7 cellular contexts compared by ENCODE assay signal in the genomic region with DNA sequence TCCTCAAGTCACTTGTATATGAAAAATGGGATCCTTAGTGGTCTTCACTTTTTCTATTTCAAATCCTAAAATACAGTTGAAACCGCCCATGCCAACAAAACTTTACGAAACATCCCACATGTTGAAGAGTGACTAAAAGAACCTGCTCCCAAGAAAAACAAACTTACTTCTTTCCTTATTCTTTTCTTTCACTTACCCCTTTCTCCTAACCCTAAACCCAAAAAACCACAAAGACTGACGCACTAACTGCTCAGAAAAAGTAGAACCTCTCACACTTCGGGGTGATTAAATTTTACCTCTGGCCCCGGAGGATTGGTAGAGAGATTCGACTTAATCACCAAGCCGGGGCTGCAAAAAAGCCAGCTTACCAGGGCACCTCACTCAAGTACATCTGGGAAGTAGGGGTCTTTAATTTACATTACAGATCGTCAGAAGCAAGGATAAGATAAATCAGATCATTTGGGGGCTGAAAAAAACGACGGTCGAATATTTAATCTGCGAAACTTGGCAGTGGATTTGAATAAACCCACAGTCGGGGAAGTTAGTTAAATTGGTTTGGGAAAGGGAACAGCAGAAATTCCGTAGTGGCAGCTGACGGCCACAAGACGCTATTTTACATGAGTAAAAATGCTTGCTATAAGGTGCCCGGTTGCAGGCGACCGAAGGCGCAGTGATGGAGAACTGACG. TPM values are rescaled to one million over a fixed set of nuclear protein-coding genes. Genes with fewer than 3 reads are reported as not detected.
DNase-seq lines count a peak whose midpoint lies in the region; ATAC-seq and TF ChIP-seq lines count a peak whose summit lies in the region.

No MANE protein-coding gene starts in this region.

- no peak overlapping the region for H3K4ac ChIP-seq in H9 (ENCODE audit: low read depth, low read length)

- H2BK20ac ChIP-seq in H9 (ENCODE audit: low read depth, low read length, poor library complexity, severe bottlenecking): no peak overlapping the region

- H3K36me3 ChIP-seq in iPS DF 6.9 (ENCODE audit: control insufficient read depth, insufficient read depth, low read length) (peaks cover 2% of the 10 kb centered on the region; the same call in 1 of the 2 replicates), skeletal muscle satellite cell (ENCODE audit: insufficient read depth, low read length) (no peaks in the 10 kb centered on the region)

- WGBS in H9 (ENCODE audit: extremely low coverage, insufficient read length, low lambda C conversion rate): no CpG with 5 or more reads among the region's 21 CpGs
- WGBS in iPS DF 6.9 (ENCODE audit: insufficient coverage, insufficient read length): 100% methylated on average over 1 of the region's 21 CpGs

- H3T11ph ChIP-seq in H9 (ENCODE audit: low read length): no peak overlapping the region

- H3K27ac ChIP-seq in H9 (ENCODE audit: insufficient read length, low read depth, low read length) (no peak overlapping the region), iPS DF 6.9 (ENCODE audit: low read length) (no peak overlapping the region)

- no peaks in the 10 kb centered on the region for H3K79me2 ChIP-seq in H9 (ENCODE audit: insufficient read depth, low read length)

- no peak overlapping the region for H2BK120ac ChIP-seq in H9 (ENCODE audit: low read depth, low read length, poor library complexity, severe bottlenecking)

- no peak overlapping the region for H4K91ac ChIP-seq in H9 (ENCODE audit: insufficient read length, low read depth, low read length)

- H3K9me3 ChIP-seq in H9 (ENCODE audit: control insufficient read depth, low read depth, low read length) (no peaks in the 10 kb centered on the region), iPS DF 6.9 (ENCODE audit: control insufficient read depth, insufficient read depth, low read length) (no peaks in the 10 kb centered on the region), skeletal muscle satellite cell (replicated peaks; ENCODE audit: low read length) (no peaks in the 10 kb centered on the region)

- in situ Hi-C loops in ACHN (cut with HindIII; ENCODE audit: low pct_ligation_motif_present, low pct_unique_long_range_greater_than_20kb, low sequenced_read_pairs): no loop called here

- H3K4me1 ChIP-seq in H9 (ENCODE audit: insufficient read depth, low read length): no peaks in the 10 kb centered on the region
- peaks cover 1% of the 10 kb centered on the region for H3K4me1 ChIP-seq in iPS DF 6.9 (ENCODE audit: control insufficient read depth, insufficient read depth, low read length)
- H3K4me1 ChIP-seq in skeletal muscle satellite cell (ENCODE audit: control insufficient read depth, insufficient read depth, low read length): peaks cover 30% of the 10 kb centered on the region

- H3K4me1 Mint-ChIP-seq in H9: peaks cover 18 to 22% of the 10 kb centered on the region in 2 experiments
- H3K4me1 Mint-ChIP-seq in activated B cell treated with CpG ODN at 0.5 μM for 24 hours: peaks cover 21% of the 10 kb centered on the region

- no peak overlapping the region for H4K5ac ChIP-seq in H9 (ENCODE audit: insufficient read length, low read depth, low read length)

- no peak overlapping the region for H2AK5ac ChIP-seq in H9 (ENCODE audit: insufficient read length, low read length)

- H3K4me3 Mint-ChIP-seq in H9 (peak overlapping the region; percentile 92 to 96), activated B cell treated with CpG ODN at 0.5 μM for 24 hours (peak overlapping the region; percentile 68)

- no peak overlapping the region for H2AFZ ChIP-seq in H9 (ENCODE audit: low read length)

- H3K79me1 ChIP-seq in H9 (ENCODE audit: insufficient read depth, low read depth, low read length, poor library complexity, severe bottlenecking): no peaks in the 10 kb centered on the region

- POLR2A ChIA-PET in activated B cell treated with CpG ODN at 0.5 μM for 24 hours (lab: Charles Lee): no interaction called here

- peaks cover 9% of the 10 kb centered on the region; the same call in 1 of the 2 replicates for H3K27me3 ChIP-seq in H9 (ENCODE audit: insufficient read depth, low read length)
- peaks cover 10% of the 10 kb centered on the region for H3K27me3 ChIP-seq in iPS DF 6.9 (ENCODE audit: control insufficient read depth, insufficient read depth, low read length)
- peaks cover 36% of the 10 kb centered on the region for H3K27me3 ChIP-seq in skeletal muscle satellite cell (ENCODE audit: control insufficient read depth, insufficient read depth, low read length)

- intact Hi-C loops in activated B cell treated with CpG ODN at 0.5 μM for 24 hours (cut with micrococcal nuclease): no loop called here

- H4K8ac ChIP-seq in H9 (replicated peaks; ENCODE audit: insufficient read length, low read depth, low read length): no peak overlapping the region

- no peak overlapping the region for H2BK12ac ChIP-seq in H9 (ENCODE audit: insufficient read length, low read depth, low read length)

- H3K27ac Mint-ChIP-seq in H9 (no peak overlapping the region; a peak in 1 of 7 replicates), activated B cell treated with CpG ODN at 0.5 μM for 24 hours (no peak overlapping the region)

- peak; percentile 23; the same call in 2 of the 3 replicates for TF ChIP-seq CTCF in H9 (conservative IDR thresholded peaks at IDR 0.05)
- TF ChIP-seq CTCF in activated B cell treated with CpG ODN at 0.5 μM for 24 hours (IDR thresholded peaks at IDR 0.05): no peak

- no peak overlapping the region for H3K9ac ChIP-seq in H9 (ENCODE audit: extremely low read depth, insufficient read length, low read length)
- no peak overlapping the region for H3K9ac ChIP-seq in skeletal muscle satellite cell (ENCODE audit: low read depth, low read length)

- no peak overlapping the region for H3K56ac ChIP-seq in H9 (ENCODE audit: insufficient read length, low read depth, low read length)

- no peak overlapping the region for H2BK5ac ChIP-seq in H9 (ENCODE audit: insufficient read length, low read length)

- no peaks in the 10 kb centered on the region for H4K20me1 ChIP-seq in H9 (ENCODE audit: control insufficient read depth, insufficient read depth, insufficient read length)

- H3K4me3 ChIP-seq in iPS DF 6.9 (ENCODE audit: low read length) (peak overlapping the region; percentile 61), skeletal muscle satellite cell (ENCODE audit: low read length) (peak overlapping the region; percentile 84)

- H3K9me3 Mint-ChIP-seq in H9 (no peaks in the 10 kb centered on the region), activated B cell treated with CpG ODN at 0.5 μM for 24 hours (no peaks in the 10 kb centered on the region)

- H3K27me3 Mint-ChIP-seq in H9 (ENCODE audit: low read depth) (peaks cover 31% of the 10 kb centered on the region), activated B cell treated with CpG ODN at 0.5 μM for 24 hours (peaks cover 49% of the 10 kb centered on the region)

- H3K23me2 ChIP-seq in H9 (ENCODE audit: insufficient read length, low read depth, low read length, poor library complexity, severe bottlenecking): peaks cover 7% of the 10 kb centered on the region

- CTCF ChIA-PET in activated B cell treated with CpG ODN at 0.5 μM for 24 hours (lab: Charles Lee): interaction anchor here (1.2 kb wide), 1 partner anchor 180 kb away, joined by 3 read pairs; no protein-coding TSS in a partner anchor

- no peak for ATAC-seq in activated B cell treated with CpG ODN at 0.5 μM for 24 hours (ENCODE audit: low read depth)
- ATAC-seq in HG03354 (IDR thresholded peaks at IDR 0.05; ENCODE audit: poor library complexity, severe bottlenecking, unreplicated experiment): no peak

- DNase-seq in H9 (no peak), activated B cell treated with CpG ODN at 0.5 μM for 24 hours (no peak), iPS DF 6.9 (ENCODE audit: low read depth, low spot score) (no peak), ACHN (no peak), OCI-M2 (lab: John Stamatoyannopoulos, UW; ENCODE audit: unreplicated experiment) (no peak)

- H3K14ac ChIP-seq in H9 (ENCODE audit: insufficient read depth, low read length): no peak overlapping the region

- H3K36me3 Mint-ChIP-seq in H9 (ENCODE audit: insufficient read depth in 1 of 3, low read depth in 3 of 3): peaks cover 0 to 9% (median 0%) of the 10 kb centered on the region in 3 experiments; a peak in 4 of 7 replicates
- H3K36me3 Mint-ChIP-seq in activated B cell treated with CpG ODN at 0.5 μM for 24 hours (ENCODE audit: low read depth): no peaks in the 10 kb centered on the region

- no peak overlapping the region for H2BK15ac ChIP-seq in H9 (ENCODE audit: low read depth, low read length)

- H3K4me2 ChIP-seq in H9 (ENCODE audit: insufficient read depth, insufficient read length, low read length) (peak overlapping the region; percentile 66), skeletal muscle satellite cell (ENCODE audit: low read length) (peak overlapping the region; percentile 99)

- H3K23ac ChIP-seq in H9 (ENCODE audit: insufficient read length, low read depth, low read length): no peak overlapping the region

- no peak overlapping the region for H3K18ac ChIP-seq in H9 (ENCODE audit: insufficient read length, low read depth, low read length)

RNA-seq across cellular contexts. Expression of a gene that starts 1.3 kb away (rescaled TPM):
- 11.2 and 12.2 TPM in 2 replicates for total RNA-seq in H9 (2021)
- not detected in 2 replicates for total RNA-seq in activated B cell treated with CpG ODN at 0.5 μM for 24 hours
- total RNA-seq in skeletal muscle satellite cell (2012; rRNA removed): 2.0 and 5.5 TPM in 2 replicates

RNA-seq across cellular contexts. Expression of a gene that starts 26.2 kb away (rescaled TPM):
- total RNA-seq in H9 (2021): 46.3 and 52.9 TPM in 2 replicates
- 54.8 and 73.9 TPM in 2 replicates for total RNA-seq in activated B cell treated with CpG ODN at 0.5 μM for 24 hours
- 42.1 and 51.5 TPM in 2 replicates for total RNA-seq in skeletal muscle satellite cell (2012; rRNA removed)

RNA-seq across cellular contexts. Expression of a gene that starts 26.6 kb away (rescaled TPM):
- total RNA-seq in H9 (2021) (74.5 and 78.4 TPM in 2 replicates), activated B cell treated with CpG ODN at 0.5 μM for 24 hours (41.5 and 43.2 TPM in 2 replicates)
- 174 and 190 TPM in 2 replicates for total RNA-seq in skeletal muscle satellite cell (2012; rRNA removed)

Comparison
In these comparisons a context has a peak if more than half of its experiments do, and no peak if none do; other contexts are left out.
1. RNA of a gene that starts 1.3 kb away (total RNA-seq): 11.2 to 12.2 TPM in H9; not detected in activated B cell treated with CpG ODN at 0.5 μM for 24 hours; every median in the first group is over 10 times any median in the second.